Comparison of ENCODE assay signal across 9 cellular contexts in the genomic region with DNA sequence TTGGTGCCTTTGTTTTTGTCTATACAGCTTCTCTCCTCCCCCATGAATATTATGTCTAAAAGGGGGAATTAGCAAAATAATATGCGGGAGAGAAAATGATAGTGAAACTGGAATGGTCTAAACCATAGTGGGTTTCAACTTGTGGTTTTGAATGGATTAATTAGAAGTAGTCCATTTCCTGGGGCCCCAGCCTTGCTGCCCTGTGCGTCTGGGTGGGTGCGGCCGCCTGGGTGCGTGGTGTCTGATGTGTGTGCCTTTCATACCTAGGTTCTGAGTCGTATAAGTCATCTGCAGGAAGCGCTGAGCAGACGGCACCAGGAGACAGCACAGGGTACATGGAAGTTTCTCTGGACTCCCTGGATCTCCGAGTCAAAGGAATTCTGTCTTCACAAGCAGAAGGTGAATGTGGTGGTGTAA.
A peak's percentile ranks its signal among the peaks of the same experiment; 100 is the strongest.
DNase-seq lines count a peak whose midpoint lies in the region; ATAC-seq and TF ChIP-seq lines count a peak whose summit lies in the region.
"Had no signal": no experiment of that assay in that cellular context is flagged by ENCODE, and none has a peak within 500 bp of the region (broad histone marks: within the 10 kb centered on the region; RNA-seq: fewer than 3 reads in every experiment).

No MANE protein-coding gene starts in this region.

- POLR2A ChIA-PET in CD4-positive, alpha-beta memory T cell (lab: Charles Lee; ENCODE audit: partially characterized antibody), result no interaction called here
- POLR2A ChIA-PET in activated CD4-positive, alpha-beta memory T cell treated with anti-CD3 and anti-CD28 coated beads, Interleukin-2, amount 10 ng/mL, durations not matched to agents 7 days and 5 days (lab: Charles Lee), result no interaction called here

- H3K36me3 Mint-ChIP-seq in CD4-positive, alpha-beta memory T cell, result peaks cover 77 to 81% of the 10 kb centered on the region in 2 donors
- H3K36me3 Mint-ChIP-seq in activated CD4-positive, alpha-beta memory T cell treated with anti-CD3 and anti-CD28 coated beads, Interleukin-2, amount 10 ng/mL, durations not matched to agents 7 days and 5 days (ENCODE audit: low read depth), result peaks cover 89% of the 10 kb centered on the region

- H3K4me3 Mint-ChIP-seq in CD4-positive, alpha-beta memory T cell, result peak overlapping the region in 7 of 8 donors; percentile 39 to 71 (median 61)
- peak overlapping the region; percentile 37 for H3K4me3 Mint-ChIP-seq in activated CD4-positive, alpha-beta memory T cell treated with anti-CD3 and anti-CD28 coated beads, Interleukin-2, amount 10 ng/mL, durations not matched to agents 7 days and 5 days

- no peaks in the 10 kb centered on the region for H3K27me3 ChIP-seq in CD4-positive, alpha-beta memory T cell (ENCODE audit: insufficient read depth, low read length)
- no peaks in the 10 kb centered on the region for H3K27me3 ChIP-seq in body of pancreas
- H3K27me3 ChIP-seq in BE2C, result no peaks in the 10 kb centered on the region

- peak; percentile 14 to 50 (median 34) for DNase-seq in CD4-positive, alpha-beta memory T cell
- peak; percentile 53 for DNase-seq in activated CD4-positive, alpha-beta memory T cell treated with anti-CD3 and anti-CD28 coated beads, Interleukin-2, amount 10 ng/mL, durations not matched to agents 7 days and 5 days
- peak; percentile 94 for DNase-seq in kidney tubule cell (ENCODE audit: low spot score)
- DNase-seq in body of pancreas, result no peak
- DNase-seq in SKM-1 treated with dmso at 0.1 percent for 144 hours (lab: John Stamatoyannopoulos, UW; ENCODE audit: unreplicated experiment), result no peak
- no peak for DNase-seq in BE2C

- H3K9me3 ChIP-seq in CD4-positive, alpha-beta memory T cell (ENCODE audit: control insufficient read depth in 1 of 2, low read length in 2 of 2), result no peaks in the 10 kb centered on the region
- H3K9me3 ChIP-seq in body of pancreas (no peaks in the 10 kb centered on the region), BE2C (no peaks in the 10 kb centered on the region)

- H3K27ac Mint-ChIP-seq in CD4-positive, alpha-beta memory T cell, result peak overlapping the region; percentile 68 to 89 (median 82)
- peak overlapping the region; percentile 87 for H3K27ac Mint-ChIP-seq in activated CD4-positive, alpha-beta memory T cell treated with anti-CD3 and anti-CD28 coated beads, Interleukin-2, amount 10 ng/mL, durations not matched to agents 7 days and 5 days

- ATAC-seq in HG03108 (IDR thresholded peaks at IDR 0.05; ENCODE audit: unreplicated experiment) (peak; percentile 34), body of pancreas (no peak), GM21367 (IDR thresholded peaks at IDR 0.05; ENCODE audit: unreplicated experiment) (no peak)

- peaks cover 29% of the 10 kb centered on the region for H3K36me3 ChIP-seq in CD4-positive, alpha-beta memory T cell (ENCODE audit: insufficient read depth, low read length)
- H3K36me3 ChIP-seq in body of pancreas (replicated peaks in 1 of 2; ENCODE audit: insufficient read depth in 1 of 2, low read depth in 2 of 2), result peaks cover 0 to 7% of the 10 kb centered on the region in 2 donors
- H3K36me3 ChIP-seq in BE2C, result peaks cover 46% of the 10 kb centered on the region

- intact Hi-C loops in CD4-positive, alpha-beta memory T cell (cut with micrococcal nuclease), result no loop called here
- intact Hi-C loops in body of pancreas (cut with DNase I), result no loop called here

- H3K4me3 ChIP-seq in CD4-positive, alpha-beta memory T cell (ENCODE audit: low read length in 2 of 2), result no peak overlapping the region
- H3K4me3 ChIP-seq in body of pancreas (no peak overlapping the region), BE2C (ENCODE audit: low read depth, low read length) (no peak overlapping the region)
- H3K4me3 ChIP-seq: left ventricle myocardium inferior had no signal

- 83 to 89% methylated on average over 5 to 8 of the region's 9 CpGs for WGBS in body of pancreas, 2 donors

- TF ChIP-seq CTCF in body of pancreas (IDR thresholded peaks at IDR 0.05) (no peak), BE2C (IDR thresholded peaks at IDR 0.05; ENCODE audit: low read depth, low read length) (no peak)

- CTCF ChIA-PET in CD4-positive, alpha-beta memory T cell (lab: Charles Lee; ENCODE audit: partially characterized antibody), result interaction anchor here (1.1 kb wide), 1 partner anchor 84 kb away, joined by 3 read pairs; no protein-coding TSS in a partner anchor
- CTCF ChIA-PET in activated CD4-positive, alpha-beta memory T cell treated with anti-CD3 and anti-CD28 coated beads, Interleukin-2, amount 10 ng/mL, durations not matched to agents 7 days and 5 days (lab: Charles Lee), result interaction anchor here (0.8 kb wide), 1 partner anchor 88 kb away, joined by 3 read pairs; no protein-coding TSS in a partner anchor

- H3K4me1 Mint-ChIP-seq in CD4-positive, alpha-beta memory T cell, result peaks cover 38 to 62% (median 50%) of the 10 kb centered on the region in 4 donors
- H3K4me1 Mint-ChIP-seq in activated CD4-positive, alpha-beta memory T cell treated with anti-CD3 and anti-CD28 coated beads, Interleukin-2, amount 10 ng/mL, durations not matched to agents 7 days and 5 days, result peaks cover 51% of the 10 kb centered on the region

- H3K4me1 ChIP-seq in CD4-positive, alpha-beta memory T cell (ENCODE audit: insufficient read depth, low read length), result peaks cover 49% of the 10 kb centered on the region
- H3K4me1 ChIP-seq in body of pancreas (no peaks in the 10 kb centered on the region), BE2C (no peaks in the 10 kb centered on the region)

- H3K9me3 Mint-ChIP-seq in CD4-positive, alpha-beta memory T cell, result peaks cover 2 to 12% (median 10%) of the 10 kb centered on the region in 8 donors
- peaks cover 9% of the 10 kb centered on the region for H3K9me3 Mint-ChIP-seq in activated CD4-positive, alpha-beta memory T cell treated with anti-CD3 and anti-CD28 coated beads, Interleukin-2, amount 10 ng/mL, durations not matched to agents 7 days and 5 days

- no peak for TF ChIP-seq POLR2A in body of pancreas (IDR thresholded peaks at IDR 0.05)

- peak overlapping the region; percentile 29 for H3K27ac ChIP-seq in CD4-positive, alpha-beta memory T cell (ENCODE audit: low read depth, low read length)
- H3K27ac ChIP-seq in body of pancreas, result no peak overlapping the region

- H3K27me3 Mint-ChIP-seq in CD4-positive, alpha-beta memory T cell, result no peaks in the 10 kb centered on the region
- no peaks in the 10 kb centered on the region for H3K27me3 Mint-ChIP-seq in activated CD4-positive, alpha-beta memory T cell treated with anti-CD3 and anti-CD28 coated beads, Interleukin-2, amount 10 ng/mL, durations not matched to agents 7 days and 5 days

Comparison
In these comparisons a context has a peak if more than half of its experiments do, and no peak if none do; other contexts are left out.
1. DNase-seq: peak in CD4-positive, alpha-beta memory T cell (5 of 5), activated CD4-positive, alpha-beta memory T cell treated with anti-CD3 and anti-CD28 coated beads, Interleukin-2, amount 10 ng/mL, durations not matched to agents 7 days and 5 days (single experiment) and kidney tubule cell (single experiment); none in body of pancreas (0 of 4), SKM-1 treated with dmso at 0.1 percent for 144 hours (single experiment) and BE2C (single experiment).